Comparison of ENCODE assay signal across 20 cellular contexts in the genomic region with DNA sequence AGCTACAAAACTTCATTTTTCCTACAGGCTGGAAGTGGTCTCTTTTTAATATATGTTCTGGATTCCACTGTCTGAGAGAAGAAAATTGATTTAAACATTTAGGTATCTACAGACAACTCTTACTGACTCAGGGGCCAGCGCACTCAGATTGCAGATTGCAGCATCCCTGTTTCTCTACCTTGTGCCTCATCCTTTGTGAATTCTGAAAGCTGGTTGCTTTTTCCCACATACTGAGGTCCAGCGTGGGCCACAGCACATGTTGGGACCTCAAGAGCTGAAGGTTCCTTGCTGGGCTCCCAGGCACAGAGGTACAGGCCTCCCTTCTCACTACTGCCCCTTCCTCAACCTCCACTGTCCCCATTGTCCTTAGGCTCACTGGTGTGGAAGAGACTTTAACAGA.
"Had no signal": no experiment of that assay in that cellular context is flagged by ENCODE, and none has a peak within 500 bp of the region (broad histone marks: within the 10 kb centered on the region; RNA-seq: fewer than 3 reads in every experiment).

No MANE protein-coding gene starts in this region.

- H3K27ac ChIP-seq: epithelial cell of prostate, skin epidermis, upper lobe of right lung had no signal

- H3K4me3 ChIP-seq: mucosa of descending colon, skin epidermis, upper lobe of right lung had no signal

- H3K9me3 Mint-ChIP-seq: activated naive CD8-positive, alpha-beta T cell treated with anti-CD3 and anti-CD28 coated beads, Interleukin-2, amount 10 ng/mL, durations not matched to agents 7 days and 5 days; activated T-helper 1 cell treated with anti-CD3 and anti-CD28 coated beads, Interleukin-12 subunit alpha, Interleukin-12 subunit beta, Interleukin-2, Interleukin-4 antibody, amounts not matched to agents 30 ng/mL and 10 ng/mL and 1 ng/mL, durations not matched to agents 14 hours and 24 hours and 36 hours had no signal

- H3K36me3 Mint-ChIP-seq: activated naive CD8-positive, alpha-beta T cell treated with anti-CD3 and anti-CD28 coated beads, Interleukin-2, amount 10 ng/mL, durations not matched to agents 7 days and 5 days had no signal

- H3K27ac Mint-ChIP-seq: activated naive CD8-positive, alpha-beta T cell treated with anti-CD3 and anti-CD28 coated beads, Interleukin-2, amount 10 ng/mL, durations not matched to agents 7 days and 5 days; activated T-helper 1 cell treated with anti-CD3 and anti-CD28 coated beads, Interleukin-12 subunit alpha, Interleukin-12 subunit beta, Interleukin-2, Interleukin-4 antibody, amounts not matched to agents 30 ng/mL and 10 ng/mL and 1 ng/mL, durations not matched to agents 14 hours and 24 hours and 36 hours; dendritic cell treated with granulocyte-macrophage colony-stimulating factor and Interleukin-4, amounts not matched to agents 40 ng/mL and 50 ng/mL, for 4 days; effector memory CD8-positive, alpha-beta T cell; naive thymus-derived CD8-positive, alpha-beta T cell had no signal

- H3K9me3 ChIP-seq: mucosa of descending colon, upper lobe of right lung had no signal

- DNase-seq: activated CD4-positive, CD25-positive, alpha-beta regulatory T cell treated with anti-CD3 and anti-CD28 coated beads, Interleukin-2, amount 50 U/mL, for 72 hours; activated naive CD8-positive, alpha-beta T cell treated with anti-CD3 and anti-CD28 coated beads, Interleukin-2, amount 10 ng/mL, durations not matched to agents 7 days and 5 days; effector memory CD8-positive, alpha-beta T cell; foreskin melanocyte; mucosa of descending colon; naive thymus-derived CD8-positive, alpha-beta T cell; posterior cingulate gyrus; retina; stimulated activated CD4-positive, alpha-beta T cell treated with anti-CD3 and anti-CD28 coated beads, Interleukin-15, amount 100 ng/mL, for 24 hours; stimulated activated CD4-positive, alpha-beta T cell treated with anti-CD3 and anti-CD28 coated beads, Interleukin-4, amount 100 ng/mL, for 1 hour; stimulated activated naive CD4-positive, alpha-beta T cell; T-helper 1 cell; T1000; upper lobe of right lung had no signal

- H3K36me3 ChIP-seq: upper lobe of right lung had no signal

- H3K4me1 ChIP-seq: upper lobe of right lung had no signal

- H3K27me3 ChIP-seq: upper lobe of right lung had no signal

- H3K4me3 Mint-ChIP-seq: activated naive CD8-positive, alpha-beta T cell treated with anti-CD3 and anti-CD28 coated beads, Interleukin-2, amount 10 ng/mL, durations not matched to agents 7 days and 5 days; activated T-helper 1 cell treated with anti-CD3 and anti-CD28 coated beads, Interleukin-12 subunit alpha, Interleukin-12 subunit beta, Interleukin-2, Interleukin-4 antibody, amounts not matched to agents 30 ng/mL and 10 ng/mL and 1 ng/mL, durations not matched to agents 14 hours and 24 hours and 36 hours; dendritic cell treated with granulocyte-macrophage colony-stimulating factor and Interleukin-4, amounts not matched to agents 40 ng/mL and 50 ng/mL, for 4 days; effector memory CD8-positive, alpha-beta T cell; naive thymus-derived CD8-positive, alpha-beta T cell had no signal

- ATAC-seq: effector memory CD8-positive, alpha-beta T cell; left lobe of liver; mucosa of descending colon; naive thymus-derived CD8-positive, alpha-beta T cell; SK-N-SH treated with all-trans-retinoic acid at 6 μM for 48 hours; upper lobe of right lung had no signal

- H3K4me1 Mint-ChIP-seq: activated naive CD8-positive, alpha-beta T cell treated with anti-CD3 and anti-CD28 coated beads, Interleukin-2, amount 10 ng/mL, durations not matched to agents 7 days and 5 days; naive thymus-derived CD8-positive, alpha-beta T cell had no signal

- H3K27me3 Mint-ChIP-seq: dendritic cell treated with granulocyte-macrophage colony-stimulating factor and Interleukin-4, amounts not matched to agents 40 ng/mL and 50 ng/mL, for 4 days; effector memory CD8-positive, alpha-beta T cell had no signal
